ENCODE assay signal across 15 cellular contexts in genomic region chr7:94605031-94605430, GRCh38. TPM values are rescaled to one million over a fixed set of nuclear protein-coding genes. Genes with fewer than 3 reads are reported as not detected.
A peak's percentile ranks its signal among the peaks of the same experiment; 100 is the strongest.
DNase-seq lines count a peak whose midpoint lies in the region; ATAC-seq and TF ChIP-seq lines count a peak whose summit lies in the region.
"Had no signal": no experiment of that assay in that cellular context is flagged by ENCODE, and none has a peak within 500 bp of the region (broad histone marks: within the 10 kb centered on the region; RNA-seq: fewer than 3 reads in every experiment).

No MANE protein-coding gene starts in this region.

- peak; percentile 6 for DNase-seq in fibroblast of mammary gland (ENCODE audit: low read depth)
- DNase-seq in hepatic stellate cell (ENCODE audit: low spot score) = no peak
- no peak for DNase-seq in sciatic nerve (ENCODE audit: low spot score)
- DNase-seq in activated gamma-delta T cell treated with Interleukin-2 at 50 U/mL for 16 hours = no peak
- no peak for DNase-seq in posterior vena cava (ENCODE audit: low spot score)
- DNase-seq: activated gamma-delta T cell, NCI-H1105 treated with DMSO at 0.1 percent for 48 hours, stomach had no signal

- ATAC-seq in GM18508 (IDR thresholded peaks at IDR 0.05; ENCODE audit: insufficient read depth, unreplicated experiment) = peak; percentile 52
- ATAC-seq in GM21447 (IDR thresholded peaks at IDR 0.05; ENCODE audit: unreplicated experiment) = peak; percentile 57
- peak; percentile 62 for ATAC-seq in HG03159 (IDR thresholded peaks at IDR 0.05; ENCODE audit: unreplicated experiment)
- no peak for ATAC-seq in sciatic nerve
- ATAC-seq: activated CD4-positive, CD25-positive, alpha-beta regulatory T cell treated with anti-CD3 and anti-CD28 coated beads, Interleukin-2, amount 50 U/mL, for 24 hours had no signal

- intact Hi-C loops in sciatic nerve (cut with DNase I) = no loop called here
- intact Hi-C loops in posterior vena cava (cut with DNase I) = no loop called here

- H3K4me3 ChIP-seq in fibroblast of mammary gland (ENCODE audit: control insufficient read depth, low read depth, low read length) = no peak overlapping the region
- H3K4me3 ChIP-seq: coronary artery, lung, stomach, vagina had no signal

- no peak for TF ChIP-seq CTCF in fibroblast of mammary gland (conservative IDR thresholded peaks at IDR 0.05; ENCODE audit: control insufficient read depth, insufficient read depth, low read depth, low read length)

RNA-seq across cellular contexts. Expression of gene SGCE, which starts 50.9 kb away (rescaled TPM):
- total RNA-seq in sciatic nerve = 132 TPM
- total RNA-seq in posterior vena cava = 10 to 100 TPM; 59.4 to 67.2 TPM
